In the genomic region with DNA sequence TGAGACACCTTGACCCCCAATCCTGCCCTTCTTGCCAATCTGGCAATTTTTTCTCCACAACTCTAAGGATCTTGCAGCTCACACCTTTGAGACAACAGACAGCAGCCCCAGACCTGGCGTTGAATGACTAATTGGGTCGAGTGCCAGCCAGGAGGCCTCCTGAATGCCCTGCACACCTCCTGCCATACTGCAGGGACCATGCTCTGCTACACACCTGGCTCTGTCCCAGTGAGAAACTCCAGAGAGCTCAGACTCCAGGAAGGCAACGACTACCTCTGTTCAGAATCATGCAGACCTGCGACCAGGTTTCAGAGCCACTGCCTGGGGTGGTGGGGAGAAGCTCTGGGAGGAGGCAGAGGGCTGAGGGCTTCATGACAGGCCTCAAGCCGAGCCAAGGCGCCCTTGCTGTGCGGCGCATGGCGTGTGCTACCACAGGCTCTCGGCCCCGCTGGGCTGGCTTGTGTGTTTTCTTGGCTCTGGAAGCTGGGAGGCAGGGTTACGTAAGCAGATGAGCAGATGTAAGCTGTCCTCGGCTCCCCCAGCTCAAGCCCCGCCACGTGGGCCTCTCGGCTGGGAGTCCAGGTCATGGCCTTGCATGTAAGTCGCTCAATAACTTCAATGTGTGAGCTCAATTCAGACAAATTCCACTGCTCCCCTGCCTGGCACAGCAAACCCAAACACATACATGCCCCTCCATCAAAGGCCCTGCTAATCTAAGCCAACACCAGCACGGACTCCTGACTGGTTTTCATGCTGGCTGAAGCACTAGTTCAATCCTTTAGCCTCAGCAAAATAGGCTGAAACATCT, we compare ENCODE assay signal across 8 cellular contexts. TPM values are rescaled to one million over a fixed set of nuclear protein-coding genes. Genes with fewer than 3 reads are reported as not detected.
DNase-seq lines count a peak whose midpoint lies in the region; ATAC-seq and TF ChIP-seq lines count a peak whose summit lies in the region.

No MANE protein-coding gene starts in this region.

- no peak for TF ChIP-seq POLR2A in IMR-90 (IDR thresholded peaks at IDR 0.05; ENCODE audit: low read depth, low read length)

- H3K27me3 Mint-ChIP-seq in mesothelial cell of epicardium (ENCODE audit: low read depth): no peaks in the 10 kb centered on the region

- CTCF ChIA-PET in IMR-90 (lab: Yijun Ruan, JAX): interaction anchor here (0.6 kb wide), 1 partner anchor 870 kb away, joined by 5 read pairs; no protein-coding TSS in a partner anchor

- peak overlapping the region; percentile 89 for H2AK5ac ChIP-seq in IMR-90 (ENCODE audit: low read depth, low read length)

- H3K4ac ChIP-seq in IMR-90 (ENCODE audit: low read depth, low read length): peak overlapping the region; percentile 76

- BruUV-seq in IMR-90 (replicated peaks; lab: Mats Ljungman, UMichigan): no TSS peak

- no peak overlapping the region for H3K4me3 ChIP-seq in AG09309 (ENCODE audit: control insufficient read depth, low read depth, low read length)
- no peak overlapping the region for H3K4me3 ChIP-seq in IMR-90 (ENCODE audit: insufficient read depth, low read depth, low read length)
- H3K4me3 ChIP-seq in aorta (ENCODE audit: low read length in 2 of 2): no peak overlapping the region

- H4K5ac ChIP-seq in IMR-90 (ENCODE audit: low read depth, low read length): peak overlapping the region; percentile 69

- peak overlapping the region; percentile 41 for H3K14ac ChIP-seq in IMR-90 (replicated peaks; ENCODE audit: low read depth, low read length)

- peak overlapping the region; percentile 80 for H2AFZ ChIP-seq in IMR-90 (replicated peaks; ENCODE audit: low read length, poor library complexity)

- peak overlapping the region; percentile 21; the same call in 2 of the 3 replicates for H2BK15ac ChIP-seq in IMR-90 (ENCODE audit: low read depth, low read length)

- peak; percentile 87 for ATAC-seq in IMR-90 (ENCODE audit: low read depth)
- peak; percentile 87 for ATAC-seq in aorta (ENCODE audit: low FRiP score)

- peak overlapping the region; percentile 52 to 68; a peak in 3 of 4 replicates for H4K8ac ChIP-seq in IMR-90 (ENCODE audit: low read depth in 2 of 2, low read length in 2 of 2)

- TF ChIP-seq CTCF in AG09309 (IDR thresholded peaks at IDR 0.05; ENCODE audit: control insufficient read depth, insufficient read depth, low read depth, low read length, missing control alignments) (no peak), IMR-90 (conservative IDR thresholded peaks at IDR 0.05; ENCODE audit: low read depth, low read length) (no peak), mesothelial cell of epicardium (IDR thresholded peaks at IDR 0.05; ENCODE audit: unreplicated experiment) (no peak)

- peak overlapping the region; percentile 49 for H2BK20ac ChIP-seq in IMR-90 (ENCODE audit: low read depth, low read length)

- 12% methylated on average over 9 of the region's 18 CpGs; no CpG with 5 or more reads in 1 of the 2 experiments for WGBS in IMR-90 (ENCODE audit: extremely low coverage in 2 of 2, insufficient read length in 1 of 2), 2 experiments
- 13 to 16% methylated on average over 18 of the region's 18 CpGs for WGBS in aorta, 2 donors

- H3K36me3 Mint-ChIP-seq in mesothelial cell of epicardium: peaks cover 2% of the 10 kb centered on the region

- peaks cover 40% of the 10 kb centered on the region for H3K9me1 ChIP-seq in IMR-90 (ENCODE audit: insufficient read depth, low read length)

- H3K36me3 ChIP-seq in IMR-90 (ENCODE audit: control insufficient read depth, insufficient read depth, low read length): 0 out of 2 replicates have a peak, but pooled peaks cover 2% of the 10 kb centered on the region
- peaks cover 0 to 2% of the 10 kb centered on the region in 2 donors for H3K36me3 ChIP-seq in aorta (ENCODE audit: control insufficient read depth in 1 of 2, insufficient read depth in 2 of 2, low read length in 1 of 2)

- in situ Hi-C loops in IMR-90 (cut with MboI; ENCODE audit: low sequenced_read_pairs): no loop called here

- H2AK9ac ChIP-seq in IMR-90 (replicated peaks; ENCODE audit: low read depth, low read length, poor library complexity): peak overlapping the region; percentile 86

- POLR2A ChIA-PET in IMR-90 (lab: Charles Lee; ENCODE audit: unreplicated experiment): interaction anchor here (0.6 kb wide), 1 partner anchor 18 kb away, joined by 3 read pairs; no protein-coding TSS in a partner anchor

- no peaks in the 10 kb centered on the region for H3K9me3 Mint-ChIP-seq in mesothelial cell of epicardium

- intact Hi-C loops in IMR-90 (cut with micrococcal nuclease): loop anchor here (1.0 kb wide), 2 partner anchors 12 to 28 kb away; a partner anchor contains a TSS
- intact Hi-C loops in aorta (cut with DNase I): no loop called here

- peak overlapping the region; percentile 31 for H3K18ac ChIP-seq in IMR-90 (ENCODE audit: low read depth, low read length)

- peaks cover 41 to 89% of the 10 kb centered on the region in 2 experiments for H3K79me1 ChIP-seq in IMR-90 (ENCODE audit: low read depth in 1 of 2, low read length in 2 of 2)

- H3K9me3 ChIP-seq in IMR-90 (ENCODE audit: control insufficient read depth, insufficient read depth, low read length) (no peaks in the 10 kb centered on the region), aorta (ENCODE audit: control insufficient read depth, low read length) (no peaks in the 10 kb centered on the region)

- 0 out of 2 replicates have a peak overlapping the region, but pooled peaks have one; percentile 22 for H3K56ac ChIP-seq in IMR-90 (ENCODE audit: extremely low read depth, insufficient read depth, low read length)

- H3K4me3 Mint-ChIP-seq in mesothelial cell of epicardium: peak overlapping the region; percentile 8

- H3K27ac Mint-ChIP-seq in mesothelial cell of epicardium: peak overlapping the region; percentile 84

- 0 out of 2 replicates have a peak, but pooled peaks have one; percentile 8 for TF ChIP-seq RAD21 in IMR-90 (IDR thresholded peaks at IDR 0.05; ENCODE audit: low read length)

- H4K91ac ChIP-seq in IMR-90 (ENCODE audit: insufficient read depth, low read depth, low read length): peak overlapping the region; percentile 87

- H3K9ac ChIP-seq in IMR-90 (ENCODE audit: low read depth, low read length): peak overlapping the region; percentile 9; the same call in 1 of the 2 replicates

- peak overlapping the region; percentile 74 for H3K23ac ChIP-seq in IMR-90 (ENCODE audit: low read depth, low read length)

- H4K20me1 ChIP-seq in IMR-90 (ENCODE audit: insufficient read depth, low read length): peaks cover 51% of the 10 kb centered on the region

- peak overlapping the region; percentile 20 for H3K4me2 ChIP-seq in IMR-90 (ENCODE audit: low read depth, low read length)

- H3K4me1 Mint-ChIP-seq in mesothelial cell of epicardium: peaks cover 51% of the 10 kb centered on the region

- dilution Hi-C loops in IMR-90 (cut with HindIII; ENCODE audit: low sequenced_read_pairs, unreplicated experiment): no loop called here

- peak overlapping the region; percentile 72 for H3K27ac ChIP-seq in IMR-90 (ENCODE audit: insufficient read depth, low read length)
- peak overlapping the region; percentile 43 to 84 for H3K27ac ChIP-seq in aorta (ENCODE audit: low read depth in 1 of 2, low read length in 2 of 2)

- H3K4me1 ChIP-seq in IMR-90 (ENCODE audit: control insufficient read depth, insufficient read depth, low read length) (peaks cover 27% of the 10 kb centered on the region), aorta (ENCODE audit: control insufficient read depth in 1 of 2, insufficient read depth in 2 of 2, low read length in 2 of 2) (peaks cover 6 to 11% of the 10 kb centered on the region in 2 donors)

- peak overlapping the region; percentile 69 for H2BK120ac ChIP-seq in IMR-90 (ENCODE audit: low read depth, low read length)

- H3K27me3 ChIP-seq in IMR-90 (ENCODE audit: control insufficient read depth, insufficient read depth, low read length): no peaks in the 10 kb centered on the region
- no peaks in the 10 kb centered on the region for H3K27me3 ChIP-seq in aorta (ENCODE audit: control insufficient read depth in 1 of 2, insufficient read depth in 2 of 2, low read length in 1 of 2)

- peak overlapping the region; percentile 80 for H2BK5ac ChIP-seq in IMR-90 (ENCODE audit: low read depth, low read length, poor library complexity, severe bottlenecking)

- DNase-seq in AG09309 (ENCODE audit: low read depth) (peak; percentile 89), IMR-90 (peak; percentile 96), cerebellum (ENCODE audit: low spot score) (peak; percentile 83), mesothelial cell of epicardium (ENCODE audit: low spot score in 2 of 2, unreplicated experiment in 2 of 2) (no peak), aorta (peak in 1 of 2 donors; percentile 78), NCI-H524 treated with DMSO at 0.1 percent for 48 hours (lab: John Stamatoyannopoulos, UW) (no peak), NCI-H1105 (lab: John Stamatoyannopoulos, UW) (no peak), NK-92 (lab: John Stamatoyannopoulos, UW; ENCODE audit: unreplicated experiment) (no peak)

TF ChIP-seq in IMR-90, 13 proteins besides CTCF, POLR2A, EP300 and RAD21 (continues in another document):
- TF ChIP-seq FOS (IDR thresholded peaks at IDR 0.05; ENCODE audit: low read depth, low read length): 0 out of 2 replicates have a peak, but pooled peaks have one; percentile 9
- peak; percentile 50; the same call in 1 of the 2 replicates for TF ChIP-seq MAZ (IDR thresholded peaks at IDR 0.05; ENCODE audit: borderline replicate concordance, low read depth, low read length)
- TF ChIP-seq MXI1 (IDR thresholded peaks at IDR 0.05; ENCODE audit: borderline replicate concordance, low read depth, low read length): peak; percentile 96
- TF ChIP-seq, protein P1, sequence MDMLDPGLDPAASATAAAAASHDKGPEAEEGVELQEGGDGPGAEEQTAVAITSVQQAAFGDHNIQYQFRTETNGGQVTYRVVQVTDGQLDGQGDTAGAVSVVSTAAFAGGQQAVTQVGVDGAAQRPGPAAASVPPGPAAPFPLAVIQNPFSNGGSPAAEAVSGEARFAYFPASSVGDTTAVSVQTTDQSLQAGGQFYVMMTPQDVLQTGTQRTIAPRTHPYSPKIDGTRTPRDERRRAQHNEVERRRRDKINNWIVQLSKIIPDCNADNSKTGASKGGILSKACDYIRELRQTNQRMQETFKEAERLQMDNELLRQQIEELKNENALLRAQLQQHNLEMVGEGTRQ (IDR thresholded peaks at IDR 0.05; ENCODE audit: low read depth, low read length): peak; percentile 85
- no peak for TF ChIP-seq CHD1 (IDR thresholded peaks at IDR 0.05; ENCODE audit: low read depth, low read length)
- TF ChIP-seq MAFK (IDR thresholded peaks at IDR 0.05; ENCODE audit: low read depth, low read length): 0 out of 2 replicates have a peak, but pooled peaks have one; percentile 4
- peak; percentile 84 for TF ChIP-seq CEBPB (IDR thresholded peaks at IDR 0.05; ENCODE audit: low read depth, low read length)
- TF ChIP-seq RFX5 (IDR thresholded peaks at IDR 0.05; ENCODE audit: low read depth, low read length): no peak
- no peak; the same call in 1 of the 2 replicates for TF ChIP-seq SMC3 (IDR thresholded peaks at IDR 0.05; ENCODE audit: low read depth, low read length)

RNA-seq across cellular contexts. Expression of a gene that starts 27.5 kb away (rescaled TPM):
- 8.8 and 11.9 TPM in 2 replicates for total RNA-seq in IMR-90 (2012; rRNA removed)
- polyA plus RNA-seq in IMR-90 (2012; rRNA removed): 37.6 and 37.8 TPM in 2 replicates
- 28.7 and 34.0 TPM in 2 replicates for polyA plus RNA-seq in IMR-90 (2012; cell fraction: cytosol; rRNA removed)
- polyA plus RNA-seq in IMR-90 (2012; cell fraction: nucleus; rRNA removed; ENCODE audit: low replicate concordance): 15.4 and 23.3 TPM in 2 replicates
- total RNA-seq in cerebellum: 2.8 TPM
- 78.3 to 81.4 TPM (median 78.9 TPM) in 3 replicates for total RNA-seq in mesothelial cell of epicardium
- 10 to 100 TPM; 74.5 to 95.6 TPM for total RNA-seq in aorta
- polyA plus RNA-seq in aorta: 10 to 100 TPM; 15.2 to 36.0 TPM

Comparison
In these comparisons a context has a peak if more than half of its experiments do, and no peak if none do; other contexts are left out.
1. DNase-seq: peak in AG09309 (single experiment), IMR-90 (single experiment) and cerebellum (single experiment); none in mesothelial cell of epicardium (0 of 2), NCI-H524 treated with DMSO at 0.1 percent for 48 hours (single experiment), NCI-H1105 (single experiment) and NK-92 (single experiment).